In the genomic region with DNA sequence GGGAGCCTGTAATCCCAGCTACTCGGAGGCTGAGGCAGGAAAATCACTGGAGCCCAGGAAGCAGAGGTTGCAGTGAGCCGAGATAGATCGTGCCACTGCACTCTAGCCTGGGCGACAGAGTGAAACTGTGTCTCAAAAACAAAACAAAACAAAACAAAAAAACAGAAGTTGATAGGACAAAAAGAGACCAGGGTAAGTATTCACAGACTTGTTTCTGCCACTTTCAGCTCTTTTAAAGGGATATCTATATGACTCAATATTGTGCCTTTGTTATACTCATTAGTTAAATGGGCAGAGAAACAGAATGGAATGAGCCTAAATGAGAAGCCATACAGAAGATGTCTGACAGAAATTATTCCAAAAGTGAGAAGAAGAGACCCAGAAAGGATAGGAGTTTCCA, we compare ENCODE assay signal across 33 cellular contexts.
"Had no signal": no experiment of that assay in that cellular context is flagged by ENCODE, and none has a peak within 500 bp of the region (broad histone marks: within the 10 kb centered on the region; RNA-seq: fewer than 3 reads in every experiment).

No MANE protein-coding gene starts in this region.

- H3K4me3 ChIP-seq: ascending aorta, breast epithelium, cardiac muscle cell, colonic mucosa, dorsolateral prefrontal cortex, esophagus muscularis mucosa, gastroesophageal sphincter had no signal

- H3K36me3 ChIP-seq: ascending aorta, breast epithelium, cardiac muscle cell, colonic mucosa, esophagus muscularis mucosa, gastroesophageal sphincter had no signal

- DNase-seq: activated CD4-positive, alpha-beta memory T cell treated with anti-CD3 and anti-CD28 coated beads for 36 hours; activated CD4-positive, alpha-beta T cell treated with anti-CD3 and anti-CD28 coated beads for 36 hours; activated CD4-positive, alpha-beta T cell treated with anti-CD3 and anti-CD28 coated beads, Interleukin-2, amount 10 ng/mL, durations not matched to agents 24 days and 14 days; activated CD4-positive, CD25-positive, alpha-beta regulatory T cell; activated CD4-positive, CD25-positive, alpha-beta regulatory T cell treated with anti-CD3 and anti-CD28 coated beads, Interleukin-2, amount 50 U/mL, for 72 hours; activated CD8-positive, alpha-beta memory T cell treated with anti-CD3 and anti-CD28 coated beads, Interleukin-2, amount 10 ng/mL, durations not matched to agents 7 days and 5 days; activated CD8-positive, alpha-beta memory T cell treated with anti-CD3 and anti-CD28 coated beads, Interleukin-2, amount 50 U/mL, for 4 hours; activated CD8-positive, alpha-beta T cell treated with anti-CD3 and anti-CD28 coated beads, Interleukin-2, amount 10 ng/mL, durations not matched to agents 7 days and 5 days; activated gamma-delta T cell; activated naive CD4-positive, alpha-beta T cell; activated naive CD4-positive, alpha-beta T cell treated with anti-CD3 and anti-CD28 coated beads, Interleukin-2, amount 10 ng/mL, durations not matched to agents 7 days and 5 days; activated naive CD8-positive, alpha-beta T cell treated with anti-CD3 and anti-CD28 coated beads, Interleukin-2, amount 10 ng/mL, durations not matched to agents 7 days and 5 days; activated T-cell treated with anti-CD3 and anti-CD28 coated beads, Interleukin-2, amount 50 U/mL, for 1 hour; activated T-cell treated with anti-CD3 and anti-CD28 coated beads, Interleukin-2, amount 50 U/mL, for 48 hours; central memory CD4-positive, alpha-beta T cell; cerebellar nuclear complex; colonic mucosa; dorsolateral prefrontal cortex; effector memory CD4-positive, alpha-beta T cell; endodermal cell; erythroblast; foreskin keratinocyte; head of caudate nucleus; hippocampal formation; T-helper 2 cell had no signal

- H3K27ac Mint-ChIP-seq: activated CD4-positive, alpha-beta memory T cell treated with anti-CD3 and anti-CD28 coated beads for 36 hours; activated CD4-positive, alpha-beta T cell treated with anti-CD3 and anti-CD28 coated beads for 36 hours; activated CD4-positive, alpha-beta T cell treated with anti-CD3 and anti-CD28 coated beads, Interleukin-2, amount 10 ng/mL, durations not matched to agents 24 days and 14 days; activated CD8-positive, alpha-beta memory T cell treated with anti-CD3 and anti-CD28 coated beads, Interleukin-2, amount 10 ng/mL, durations not matched to agents 7 days and 5 days; activated CD8-positive, alpha-beta T cell treated with anti-CD3 and anti-CD28 coated beads, Interleukin-2, amount 10 ng/mL, durations not matched to agents 7 days and 5 days; activated naive CD4-positive, alpha-beta T cell treated with anti-CD3 and anti-CD28 coated beads, Interleukin-2, amount 10 ng/mL, durations not matched to agents 7 days and 5 days; activated naive CD8-positive, alpha-beta T cell treated with anti-CD3 and anti-CD28 coated beads, Interleukin-2, amount 10 ng/mL, durations not matched to agents 7 days and 5 days; activated T-helper 1 cell treated with anti-CD3 and anti-CD28 coated beads, Interleukin-12 subunit alpha, Interleukin-12 subunit beta, Interleukin-2, Interleukin-4 antibody, amounts not matched to agents 30 ng/mL and 10 ng/mL and 1 ng/mL, durations not matched to agents 14 hours and 24 hours and 36 hours; brain; endodermal cell had no signal

- H3K27me3 ChIP-seq: ascending aorta, breast epithelium, cardiac muscle cell, colonic mucosa, dorsolateral prefrontal cortex, esophagus muscularis mucosa, foreskin keratinocyte, gastroesophageal sphincter had no signal

- H3K27me3 Mint-ChIP-seq: activated CD4-positive, alpha-beta memory T cell treated with anti-CD3 and anti-CD28 coated beads for 36 hours; activated CD4-positive, alpha-beta T cell treated with anti-CD3 and anti-CD28 coated beads for 36 hours; activated CD4-positive, alpha-beta T cell treated with anti-CD3 and anti-CD28 coated beads, Interleukin-2, amount 10 ng/mL, durations not matched to agents 24 days and 14 days; activated CD8-positive, alpha-beta memory T cell treated with anti-CD3 and anti-CD28 coated beads, Interleukin-2, amount 10 ng/mL, durations not matched to agents 7 days and 5 days; activated naive CD4-positive, alpha-beta T cell treated with anti-CD3 and anti-CD28 coated beads, Interleukin-2, amount 10 ng/mL, durations not matched to agents 7 days and 5 days; activated naive CD8-positive, alpha-beta T cell treated with anti-CD3 and anti-CD28 coated beads, Interleukin-2, amount 10 ng/mL, durations not matched to agents 7 days and 5 days; brain had no signal

- H3K4me1 ChIP-seq: ascending aorta, breast epithelium, colonic mucosa, esophagus muscularis mucosa, foreskin keratinocyte, gastroesophageal sphincter had no signal

- H3K9me3 ChIP-seq: ascending aorta, breast epithelium, colonic mucosa, esophagus muscularis mucosa, gastroesophageal sphincter had no signal

- H3K4me1 Mint-ChIP-seq: activated CD4-positive, alpha-beta T cell treated with anti-CD3 and anti-CD28 coated beads for 36 hours; activated CD4-positive, alpha-beta T cell treated with anti-CD3 and anti-CD28 coated beads, Interleukin-2, amount 10 ng/mL, durations not matched to agents 24 days and 14 days; activated CD8-positive, alpha-beta memory T cell treated with anti-CD3 and anti-CD28 coated beads, Interleukin-2, amount 10 ng/mL, durations not matched to agents 7 days and 5 days; activated naive CD4-positive, alpha-beta T cell treated with anti-CD3 and anti-CD28 coated beads, Interleukin-2, amount 10 ng/mL, durations not matched to agents 7 days and 5 days; activated naive CD8-positive, alpha-beta T cell treated with anti-CD3 and anti-CD28 coated beads, Interleukin-2, amount 10 ng/mL, durations not matched to agents 7 days and 5 days; brain; endodermal cell had no signal

- H3K27ac ChIP-seq: ascending aorta, breast epithelium, cardiac muscle cell, colonic mucosa, dorsolateral prefrontal cortex, esophagus muscularis mucosa, foreskin keratinocyte, gastroesophageal sphincter had no signal

- H3K36me3 Mint-ChIP-seq: activated CD4-positive, alpha-beta memory T cell treated with anti-CD3 and anti-CD28 coated beads for 36 hours; activated CD8-positive, alpha-beta memory T cell treated with anti-CD3 and anti-CD28 coated beads, Interleukin-2, amount 10 ng/mL, durations not matched to agents 7 days and 5 days; activated naive CD4-positive, alpha-beta T cell treated with anti-CD3 and anti-CD28 coated beads, Interleukin-2, amount 10 ng/mL, durations not matched to agents 7 days and 5 days; activated naive CD4-positive, alpha-beta T cell treated with anti-CD3 and anti-CD28 coated beads, Interleukin-2, amount 50 U/mL, for 72 hours; activated naive CD8-positive, alpha-beta T cell treated with anti-CD3 and anti-CD28 coated beads, Interleukin-2, amount 10 ng/mL, durations not matched to agents 7 days and 5 days; brain had no signal

- H3K9me3 Mint-ChIP-seq: activated CD4-positive, alpha-beta memory T cell treated with anti-CD3 and anti-CD28 coated beads for 36 hours; activated CD4-positive, alpha-beta T cell treated with anti-CD3 and anti-CD28 coated beads, Interleukin-2, amount 10 ng/mL, durations not matched to agents 24 days and 14 days; activated naive CD4-positive, alpha-beta T cell treated with anti-CD3 and anti-CD28 coated beads, Interleukin-2, amount 10 ng/mL, durations not matched to agents 7 days and 5 days; activated naive CD4-positive, alpha-beta T cell treated with anti-CD3 and anti-CD28 coated beads, Interleukin-2, amount 50 U/mL, for 72 hours; activated naive CD8-positive, alpha-beta T cell treated with anti-CD3 and anti-CD28 coated beads, Interleukin-2, amount 10 ng/mL, durations not matched to agents 7 days and 5 days; activated T-helper 1 cell treated with anti-CD3 and anti-CD28 coated beads, Interleukin-12 subunit alpha, Interleukin-12 subunit beta, Interleukin-2, Interleukin-4 antibody, amounts not matched to agents 30 ng/mL and 10 ng/mL and 1 ng/mL, durations not matched to agents 14 hours and 24 hours and 36 hours; brain; endodermal cell had no signal

- ATAC-seq: activated CD4-positive, alpha-beta T cell treated with anti-CD3 and anti-CD28 coated beads for 36 hours; activated CD8-positive, alpha-beta memory T cell treated with anti-CD3 and anti-CD28 coated beads, Interleukin-2, amount 10 ng/mL, durations not matched to agents 7 days and 5 days; activated CD8-positive, alpha-beta T cell treated with anti-CD3 and anti-CD28 coated beads, Interleukin-2, amount 10 ng/mL, durations not matched to agents 7 days and 5 days; activated naive CD4-positive, alpha-beta T cell treated with anti-CD3 and anti-CD28 coated beads, Interleukin-2, amount 50 U/mL, for 72 hours; foreskin keratinocyte; gastroesophageal sphincter had no signal

- H3K4me3 Mint-ChIP-seq: activated CD4-positive, alpha-beta memory T cell treated with anti-CD3 and anti-CD28 coated beads for 36 hours; activated CD4-positive, alpha-beta T cell treated with anti-CD3 and anti-CD28 coated beads for 36 hours; activated CD4-positive, alpha-beta T cell treated with anti-CD3 and anti-CD28 coated beads, Interleukin-2, amount 10 ng/mL, durations not matched to agents 24 days and 14 days; activated CD8-positive, alpha-beta memory T cell treated with anti-CD3 and anti-CD28 coated beads, Interleukin-2, amount 10 ng/mL, durations not matched to agents 7 days and 5 days; activated CD8-positive, alpha-beta T cell treated with anti-CD3 and anti-CD28 coated beads, Interleukin-2, amount 10 ng/mL, durations not matched to agents 7 days and 5 days; activated naive CD4-positive, alpha-beta T cell treated with anti-CD3 and anti-CD28 coated beads, Interleukin-2, amount 10 ng/mL, durations not matched to agents 7 days and 5 days; activated naive CD8-positive, alpha-beta T cell treated with anti-CD3 and anti-CD28 coated beads, Interleukin-2, amount 10 ng/mL, durations not matched to agents 7 days and 5 days; activated T-helper 1 cell treated with anti-CD3 and anti-CD28 coated beads, Interleukin-12 subunit alpha, Interleukin-12 subunit beta, Interleukin-2, Interleukin-4 antibody, amounts not matched to agents 30 ng/mL and 10 ng/mL and 1 ng/mL, durations not matched to agents 14 hours and 24 hours and 36 hours; brain; endodermal cell had no signal
